In genomic region chr11:111019449-111019848, GRCh38 we compare ENCODE assay signal across 25 cellular contexts.
DNase-seq lines count a peak whose midpoint lies in the region; ATAC-seq and TF ChIP-seq lines count a peak whose summit lies in the region.
"Had no signal": no experiment of that assay in that cellular context is flagged by ENCODE, and none has a peak within 500 bp of the region (broad histone marks: within the 10 kb centered on the region; RNA-seq: fewer than 3 reads in every experiment).

No MANE protein-coding gene starts in this region.

- H3K4me2 ChIP-seq in trophoblast cell (ENCODE audit: low read length), result no peak overlapping the region

- H3K27ac ChIP-seq in upper lobe of left lung (peak overlapping the region; percentile 32 to 69 (median 36)), RWPE1 (no peak overlapping the region), trophoblast cell (ENCODE audit: low read depth, low read length) (no peak overlapping the region)
- H3K27ac ChIP-seq: body of pancreas, epithelial cell of prostate, ovary had no signal

- POLR2A ChIA-PET in RWPE1 (lab: Yijun Ruan, JAX; ENCODE audit: low non-redundant PET), result no interaction called here

- no peak overlapping the region for H4K12ac ChIP-seq in trophoblast cell (ENCODE audit: low read depth, low read length)

- no peaks in the 10 kb centered on the region for H3K79me1 ChIP-seq in trophoblast cell (ENCODE audit: low read length)

- no peak overlapping the region for H3K14ac ChIP-seq in trophoblast cell (ENCODE audit: low read length)

- H3K9ac ChIP-seq in trophoblast cell (ENCODE audit: low read length), result no peak overlapping the region

- no peak for TF ChIP-seq POLR2A in upper lobe of left lung (IDR thresholded peaks at IDR 0.05)

- CTCF ChIA-PET in RWPE1 (lab: Yijun Ruan, JAX), result interaction anchor here (0.6 kb wide), 1 partner anchor 234 kb away, joined by 3 read pairs; no protein-coding TSS in a partner anchor

- no peak overlapping the region for H3K18ac ChIP-seq in trophoblast cell (ENCODE audit: low read length)

- no peak overlapping the region for H4K8ac ChIP-seq in trophoblast cell (ENCODE audit: low read depth, low read length)

- H2BK5ac ChIP-seq in trophoblast cell (ENCODE audit: low read depth, low read length, poor library complexity), result no peak overlapping the region

- no peak overlapping the region for H2AFZ ChIP-seq in trophoblast cell (ENCODE audit: insufficient read depth, low read length, poor library complexity)

- H3K79me2 ChIP-seq in trophoblast cell (ENCODE audit: control insufficient read depth, insufficient read depth, low read length, poor library complexity), result no peaks in the 10 kb centered on the region

- DNase-seq in SIG-M5 treated with dmso at 0.1 percent for 504 hours (lab: John Stamatoyannopoulos, UW; ENCODE audit: unreplicated experiment), result peak; percentile 67
- DNase-seq in SIG-M5 (lab: John Stamatoyannopoulos, UW), result no peak
- DNase-seq in SKM-1 (lab: John Stamatoyannopoulos, UW; ENCODE audit: unreplicated experiment), result peak; percentile 34
- peak; percentile 23 for DNase-seq in myocyte (ENCODE audit: low read depth)
- DNase-seq in upper lobe of left lung, result peak in 1 of 2 donors; percentile 28
- DNase-seq in RWPE1 (ENCODE audit: low spot score), result no peak
- no peak for DNase-seq in trophoblast cell
- DNase-seq in NCI-H1105 (lab: John Stamatoyannopoulos, UW), result no peak
- DNase-seq: 8988T; activated effector memory CD4-positive, alpha-beta T cell treated with anti-CD3 and anti-CD28 coated beads, Interleukin-2, amount 50 U/mL, for 16 hours; DMS79; effector CD4-positive, alpha-beta T cell; GF-D8; H7; heart left ventricle; kidney glomerular epithelial cell; NCI-H1048; NCI-H187 treated with DMSO at 0.1 percent for 48 hours; ovary; PC-3; SHP77 treated with DMSO at 0.1 percent for 48 hours had no signal

- H3K9me3 ChIP-seq in upper lobe of left lung, result no peaks in the 10 kb centered on the region
- no peaks in the 10 kb centered on the region for H3K9me3 ChIP-seq in trophoblast cell (ENCODE audit: insufficient read depth, low read depth, low read length)
- H3K9me3 ChIP-seq: body of pancreas, heart left ventricle, ovary, tibial nerve had no signal

- ATAC-seq in upper lobe of left lung (ENCODE audit: low FRiP score in 2 of 2), result peak; percentile 43 to 60
- ATAC-seq: body of pancreas; natural killer cell treated with Interleukin-12 subunit alpha and Interleukin-12 subunit beta and Interleukin-15 and Interleukin-18, amount 100 ng/mL, for 72 hours; PC-3 had no signal

- no peak overlapping the region for H2AK5ac ChIP-seq in trophoblast cell (ENCODE audit: low read length)

- no peaks in the 10 kb centered on the region for H3K27me3 ChIP-seq in upper lobe of left lung
- no peaks in the 10 kb centered on the region for H3K27me3 ChIP-seq in trophoblast cell (ENCODE audit: insufficient read depth, low read length)
- H3K27me3 ChIP-seq: body of pancreas, ovary, tibial nerve had no signal

- H3K23ac ChIP-seq in trophoblast cell (ENCODE audit: low read length), result no peak overlapping the region

- no peak for TF ChIP-seq CTCF in upper lobe of left lung (IDR thresholded peaks at IDR 0.05)
- TF ChIP-seq CTCF in RWPE1 (conservative IDR thresholded peaks at IDR 0.05; ENCODE audit: low read depth), result no peak

- H3K4ac ChIP-seq in trophoblast cell (ENCODE audit: low read depth, low read length), result no peak overlapping the region

- 53% methylated on average over 5 to 6 of the region's 6 CpGs for WGBS in upper lobe of left lung, 2 donors
- no CpG with 5 or more reads among the region's 6 CpGs for WGBS in trophoblast cell (ENCODE audit: extremely low coverage, insufficient coverage, insufficient read length)

- no peak overlapping the region for H2BK12ac ChIP-seq in trophoblast cell (ENCODE audit: low read length)

- no peak overlapping the region for H4K91ac ChIP-seq in trophoblast cell (ENCODE audit: low read depth, low read length)

- H3K4me1 ChIP-seq in upper lobe of left lung, result peaks cover 0 to 9% (median 5%) of the 10 kb centered on the region in 4 donors
- H3K4me1 ChIP-seq in trophoblast cell (ENCODE audit: control insufficient read depth in 1 of 2, insufficient read depth in 2 of 2, low read length in 2 of 2), result no peaks in the 10 kb centered on the region
- H3K4me1 ChIP-seq: body of pancreas had no signal

- H2BK120ac ChIP-seq in trophoblast cell (ENCODE audit: insufficient read depth, low read length, poor library complexity), result no peak overlapping the region

- TF ChIP-seq EP300 in upper lobe of left lung (IDR thresholded peaks at IDR 0.05), result no peak

- no peak overlapping the region for H3K4me3 ChIP-seq in upper lobe of left lung
- no peak overlapping the region for H3K4me3 ChIP-seq in trophoblast cell (ENCODE audit: low read depth, low read length)
- H3K4me3 ChIP-seq: body of pancreas, heart left ventricle, ovary, tibial nerve had no signal

- no peaks in the 10 kb centered on the region for H3K36me3 ChIP-seq in upper lobe of left lung
- H3K36me3 ChIP-seq in trophoblast cell (ENCODE audit: control insufficient read depth in 1 of 2, insufficient read depth in 2 of 2, low read length in 2 of 2), result no peaks in the 10 kb centered on the region
- H3K36me3 ChIP-seq: heart left ventricle, ovary, tibial nerve had no signal

Comparison
In these comparisons a context has a peak if more than half of its experiments do, and no peak if none do; other contexts are left out.
1. DNase-seq: peak in SIG-M5 treated with dmso at 0.1 percent for 504 hours (single experiment), SKM-1 (single experiment) and myocyte (single experiment); none in SIG-M5 (single experiment), RWPE1 (single experiment), trophoblast cell (0 of 2) and NCI-H1105 (single experiment).
2. H3K27ac ChIP-seq: peak in upper lobe of left lung (4 of 4); none in RWPE1 (single experiment) and trophoblast cell (single experiment).